In genomic region chr7:82323806-82324205, GRCh38 we compare ENCODE assay signal across 1 cellular context.
TF ChIP-seq lines count a peak whose summit lies in the region.

No MANE protein-coding gene starts in this region.

TF ChIP-seq in GM23338, 12 proteins besides CTCF, POLR2A, EP300 and RAD21 (continued from another document):
- no peak for TF ChIP-seq ZNF462 (CRISPR knock-in tag; IDR thresholded peaks at IDR 0.05)
